1 cellular context compared by ENCODE assay signal in genomic region chr3:128590948-128591347, GRCh38.
A peak's percentile ranks its signal among the peaks of the same experiment; 100 is the strongest.
TF ChIP-seq lines count a peak whose summit lies in the region.

No MANE protein-coding gene starts in this region.

TF ChIP-seq in HepG2, 621 proteins besides CTCF, POLR2A, EP300 and RAD21 (continued from another document and continues in another):
- TF ChIP-seq, protein P1, sequence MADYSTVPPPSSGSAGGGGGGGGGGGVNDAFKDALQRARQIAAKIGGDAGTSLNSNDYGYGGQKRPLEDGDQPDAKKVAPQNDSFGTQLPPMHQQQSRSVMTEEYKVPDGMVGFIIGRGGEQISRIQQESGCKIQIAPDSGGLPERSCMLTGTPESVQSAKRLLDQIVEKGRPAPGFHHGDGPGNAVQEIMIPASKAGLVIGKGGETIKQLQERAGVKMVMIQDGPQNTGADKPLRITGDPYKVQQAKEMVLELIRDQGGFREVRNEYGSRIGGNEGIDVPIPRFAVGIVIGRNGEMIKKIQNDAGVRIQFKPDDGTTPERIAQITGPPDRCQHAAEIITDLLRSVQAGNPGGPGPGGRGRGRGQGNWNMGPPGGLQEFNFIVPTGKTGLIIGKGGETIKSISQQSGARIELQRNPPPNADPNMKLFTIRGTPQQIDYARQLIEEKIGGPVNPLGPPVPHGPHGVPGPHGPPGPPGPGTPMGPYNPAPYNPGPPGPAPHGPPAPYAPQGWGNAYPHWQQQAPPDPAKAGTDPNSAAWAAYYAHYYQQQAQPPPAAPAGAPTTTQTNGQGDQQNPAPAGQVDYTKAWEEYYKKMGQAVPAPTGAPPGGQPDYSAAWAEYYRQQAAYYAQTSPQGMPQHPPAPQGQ (CRISPR knock-in tag; IDR thresholded peaks at IDR 0.05; ENCODE audit: borderline replicate concordance): no peak
- TF ChIP-seq, protein P2, sequence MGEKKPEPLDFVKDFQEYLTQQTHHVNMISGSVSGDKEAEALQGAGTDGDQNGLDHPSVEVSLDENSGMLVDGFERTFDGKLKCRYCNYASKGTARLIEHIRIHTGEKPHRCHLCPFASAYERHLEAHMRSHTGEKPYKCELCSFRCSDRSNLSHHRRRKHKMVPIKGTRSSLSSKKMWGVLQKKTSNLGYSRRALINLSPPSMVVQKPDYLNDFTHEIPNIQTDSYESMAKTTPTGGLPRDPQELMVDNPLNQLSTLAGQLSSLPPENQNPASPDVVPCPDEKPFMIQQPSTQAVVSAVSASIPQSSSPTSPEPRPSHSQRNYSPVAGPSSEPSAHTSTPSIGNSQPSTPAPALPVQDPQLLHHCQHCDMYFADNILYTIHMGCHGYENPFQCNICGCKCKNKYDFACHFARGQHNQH (CRISPR knock-in tag; IDR thresholded peaks at IDR 0.05): 0 out of 2 replicates have a peak, but pooled peaks have one; percentile 47
- TF ChIP-seq MAFG (CRISPR knock-in tag; IDR thresholded peaks at IDR 0.05): no peak
- TF ChIP-seq, protein P3, sequence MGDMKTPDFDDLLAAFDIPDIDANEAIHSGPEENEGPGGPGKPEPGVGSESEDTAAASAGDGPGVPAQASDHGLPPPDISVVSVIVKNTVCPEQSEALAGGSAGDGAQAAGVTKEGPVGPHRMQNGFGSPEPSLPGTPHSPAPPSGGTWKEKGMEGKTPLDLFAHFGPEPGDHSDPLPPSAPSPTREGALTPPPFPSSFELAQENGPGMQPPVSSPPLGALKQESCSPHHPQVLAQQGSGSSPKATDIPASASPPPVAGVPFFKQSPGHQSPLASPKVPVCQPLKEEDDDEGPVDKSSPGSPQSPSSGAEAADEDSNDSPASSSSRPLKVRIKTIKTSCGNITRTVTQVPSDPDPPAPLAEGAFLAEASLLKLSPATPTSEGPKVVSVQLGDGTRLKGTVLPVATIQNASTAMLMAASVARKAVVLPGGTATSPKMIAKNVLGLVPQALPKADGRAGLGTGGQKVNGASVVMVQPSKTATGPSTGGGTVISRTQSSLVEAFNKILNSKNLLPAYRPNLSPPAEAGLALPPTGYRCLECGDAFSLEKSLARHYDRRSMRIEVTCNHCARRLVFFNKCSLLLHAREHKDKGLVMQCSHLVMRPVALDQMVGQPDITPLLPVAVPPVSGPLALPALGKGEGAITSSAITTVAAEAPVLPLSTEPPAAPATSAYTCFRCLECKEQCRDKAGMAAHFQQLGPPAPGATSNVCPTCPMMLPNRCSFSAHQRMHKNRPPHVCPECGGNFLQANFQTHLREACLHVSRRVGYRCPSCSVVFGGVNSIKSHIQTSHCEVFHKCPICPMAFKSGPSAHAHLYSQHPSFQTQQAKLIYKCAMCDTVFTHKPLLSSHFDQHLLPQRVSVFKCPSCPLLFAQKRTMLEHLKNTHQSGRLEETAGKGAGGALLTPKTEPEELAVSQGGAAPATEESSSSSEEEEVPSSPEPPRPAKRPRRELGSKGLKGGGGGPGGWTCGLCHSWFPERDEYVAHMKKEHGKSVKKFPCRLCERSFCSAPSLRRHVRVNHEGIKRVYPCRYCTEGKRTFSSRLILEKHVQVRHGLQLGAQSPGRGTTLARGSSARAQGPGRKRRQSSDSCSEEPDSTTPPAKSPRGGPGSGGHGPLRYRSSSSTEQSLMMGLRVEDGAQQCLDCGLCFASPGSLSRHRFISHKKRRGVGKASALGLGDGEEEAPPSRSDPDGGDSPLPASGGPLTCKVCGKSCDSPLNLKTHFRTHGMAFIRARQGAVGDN (CRISPR knock-in tag; IDR thresholded peaks at IDR 0.05): peak; percentile 75
- TF ChIP-seq KAT8 (CRISPR knock-in tag; IDR thresholded peaks at IDR 0.05): 0 out of 2 replicates have a peak, but pooled peaks have one; percentile 43
- TF ChIP-seq MXD4 (CRISPR knock-in tag; IDR thresholded peaks at IDR 0.05): no peak; the same call in 1 of the 2 replicates
- peak; percentile 48; the same call in 1 of the 2 replicates for TF ChIP-seq HOXA3 (CRISPR knock-in tag; IDR thresholded peaks at IDR 0.05)
- peak; percentile 52; the same call in 1 of the 2 replicates for TF ChIP-seq RXRB (CRISPR knock-in tag; IDR thresholded peaks at IDR 0.05; ENCODE audit: borderline replicate concordance)
- TF ChIP-seq MYC (CRISPR knock-in tag; IDR thresholded peaks at IDR 0.05; ENCODE audit: borderline replicate concordance): peak; percentile 65; the same call in 1 of the 2 replicates
- TF ChIP-seq IRF1 (CRISPR knock-in tag; IDR thresholded peaks at IDR 0.05; ENCODE audit: low read depth): no peak
- TF ChIP-seq ZNF547 (CRISPR knock-in tag; IDR thresholded peaks at IDR 0.05): no peak
- TF ChIP-seq HOXD1 (CRISPR knock-in tag; IDR thresholded peaks at IDR 0.05): 0 out of 2 replicates have a peak, but pooled peaks have one; percentile 30
- TF ChIP-seq ZBTB3 (CRISPR knock-in tag; IDR thresholded peaks at IDR 0.05; ENCODE audit: borderline replicate concordance, low read depth): no peak
- no peak for TF ChIP-seq DBP (CRISPR knock-in tag; IDR thresholded peaks at IDR 0.05; ENCODE audit: not compliant biosample characterization)
- TF ChIP-seq KDM2A (CRISPR knock-in tag; IDR thresholded peaks at IDR 0.05; ENCODE audit: borderline replicate concordance, low read depth): peak; percentile 60; the same call in 1 of the 2 replicates
- TF ChIP-seq ZNF788 (CRISPR knock-in tag; IDR thresholded peaks at IDR 0.05; ENCODE audit: borderline replicate concordance): peak; percentile 51; the same call in 1 of the 2 replicates
- peak; percentile 59; the same call in 1 of the 2 replicates for TF ChIP-seq ZFP90 (CRISPR knock-in tag; IDR thresholded peaks at IDR 0.05; ENCODE audit: borderline replicate concordance)
- TF ChIP-seq SP140L (CRISPR knock-in tag; IDR thresholded peaks at IDR 0.05; ENCODE audit: borderline replicate concordance): no peak
- no peak; the same call in 1 of the 2 replicates for TF ChIP-seq KDM5B (CRISPR knock-in tag; IDR thresholded peaks at IDR 0.05; ENCODE audit: borderline replicate concordance)
- TF ChIP-seq ZNF224 (CRISPR knock-in tag; IDR thresholded peaks at IDR 0.05): no peak
- no peak for TF ChIP-seq ZNF44 (CRISPR knock-in tag; IDR thresholded peaks at IDR 0.05)
- no peak for TF ChIP-seq PAX8 (CRISPR knock-in tag; IDR thresholded peaks at IDR 0.05; ENCODE audit: borderline replicate concordance)
- peak; percentile 96 for TF ChIP-seq ZNF7 (CRISPR knock-in tag; IDR thresholded peaks at IDR 0.05)
- no peak for TF ChIP-seq FOSL1 (CRISPR knock-in tag; IDR thresholded peaks at IDR 0.05; ENCODE audit: borderline replicate concordance)
- no peak for TF ChIP-seq ZNF615 (CRISPR knock-in tag; IDR thresholded peaks at IDR 0.05; ENCODE audit: borderline replicate concordance)
- TF ChIP-seq RELA (CRISPR knock-in tag; IDR thresholded peaks at IDR 0.05): no peak
- TF ChIP-seq TBX2 (CRISPR knock-in tag; IDR thresholded peaks at IDR 0.05; ENCODE audit: borderline replicate concordance): peak; percentile 40; the same call in 1 of the 2 replicates
- TF ChIP-seq PATZ1 (CRISPR knock-in tag; IDR thresholded peaks at IDR 0.05): no peak
- TF ChIP-seq ZFY (CRISPR knock-in tag; IDR thresholded peaks at IDR 0.05): peak; percentile 52; the same call in 1 of the 2 replicates
- TF ChIP-seq HDAC6 (IDR thresholded peaks at IDR 0.05; ENCODE audit: low read depth, low read length): no peak
- TF ChIP-seq, protein P4, sequence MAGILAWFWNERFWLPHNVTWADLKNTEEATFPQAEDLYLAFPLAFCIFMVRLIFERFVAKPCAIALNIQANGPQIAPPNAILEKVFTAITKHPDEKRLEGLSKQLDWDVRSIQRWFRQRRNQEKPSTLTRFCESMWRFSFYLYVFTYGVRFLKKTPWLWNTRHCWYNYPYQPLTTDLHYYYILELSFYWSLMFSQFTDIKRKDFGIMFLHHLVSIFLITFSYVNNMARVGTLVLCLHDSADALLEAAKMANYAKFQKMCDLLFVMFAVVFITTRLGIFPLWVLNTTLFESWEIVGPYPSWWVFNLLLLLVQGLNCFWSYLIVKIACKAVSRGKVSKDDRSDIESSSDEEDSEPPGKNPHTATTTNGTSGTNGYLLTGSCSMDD (CRISPR knock-in tag; IDR thresholded peaks at IDR 0.05): no peak
- TF ChIP-seq HES4 (CRISPR knock-in tag; IDR thresholded peaks at IDR 0.05; ENCODE audit: borderline replicate concordance): 0 out of 2 replicates have a peak, but pooled peaks have one; percentile 39
- TF ChIP-seq ZFP36L2 (CRISPR knock-in tag; IDR thresholded peaks at IDR 0.05): peak; percentile 28; the same call in 1 of the 2 replicates
- TF ChIP-seq ZSCAN21 (CRISPR knock-in tag; IDR thresholded peaks at IDR 0.05; ENCODE audit: borderline replicate concordance): 0 out of 2 replicates have a peak, but pooled peaks have one; percentile 29
- peak; percentile 52; the same call in 1 of the 2 replicates for TF ChIP-seq NFKB2 (CRISPR knock-in tag; IDR thresholded peaks at IDR 0.05; ENCODE audit: borderline replicate concordance)
- TF ChIP-seq ZMYM2 (CRISPR knock-in tag; IDR thresholded peaks at IDR 0.05): 0 out of 2 replicates have a peak, but pooled peaks have one; percentile 11
- peak; percentile 34; the same call in 1 of the 2 replicates for TF ChIP-seq THAP11 (CRISPR knock-in tag; IDR thresholded peaks at IDR 0.05)
- no peak for TF ChIP-seq SATB2 (CRISPR knock-in tag; IDR thresholded peaks at IDR 0.05)
- TF ChIP-seq, protein P5, sequence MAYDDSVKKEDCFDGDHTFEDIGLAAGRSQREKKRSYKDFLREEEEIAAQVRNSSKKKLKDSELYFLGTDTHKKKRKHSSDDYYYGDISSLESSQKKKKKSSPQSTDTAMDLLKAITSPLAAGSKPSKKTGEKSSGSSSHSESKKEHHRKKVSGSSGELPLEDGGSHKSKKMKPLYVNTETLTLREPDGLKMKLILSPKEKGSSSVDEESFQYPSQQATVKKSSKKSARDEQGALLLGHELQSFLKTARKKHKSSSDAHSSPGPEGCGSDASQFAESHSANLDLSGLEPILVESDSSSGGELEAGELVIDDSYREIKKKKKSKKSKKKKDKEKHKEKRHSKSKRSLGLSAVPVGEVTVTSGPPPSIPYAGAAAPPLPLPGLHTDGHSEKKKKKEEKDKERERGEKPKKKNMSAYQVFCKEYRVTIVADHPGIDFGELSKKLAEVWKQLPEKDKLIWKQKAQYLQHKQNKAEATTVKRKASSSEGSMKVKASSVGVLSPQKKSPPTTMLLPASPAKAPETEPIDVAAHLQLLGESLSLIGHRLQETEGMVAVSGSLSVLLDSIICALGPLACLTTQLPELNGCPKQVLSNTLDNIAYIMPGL (CRISPR knock-in tag; IDR thresholded peaks at IDR 0.05; ENCODE audit: borderline replicate concordance in 1 of 2, low read depth in 1 of 2): peak; percentile 58 to 71; a peak in 1 of 4 replicates
- no peak for TF ChIP-seq ZC3H4 (CRISPR knock-in tag; IDR thresholded peaks at IDR 0.05; ENCODE audit: borderline replicate concordance)
- no peak for TF ChIP-seq MYNN (CRISPR knock-in tag; IDR thresholded peaks at IDR 0.05; ENCODE audit: low read depth)
- TF ChIP-seq, protein P6, sequence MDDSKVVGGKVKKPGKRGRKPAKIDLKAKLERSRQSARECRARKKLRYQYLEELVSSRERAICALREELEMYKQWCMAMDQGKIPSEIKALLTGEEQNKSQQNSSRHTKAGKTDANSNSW (CRISPR knock-in tag; IDR thresholded peaks at IDR 0.05; ENCODE audit: borderline replicate concordance): no peak
- TF ChIP-seq, protein P7, sequence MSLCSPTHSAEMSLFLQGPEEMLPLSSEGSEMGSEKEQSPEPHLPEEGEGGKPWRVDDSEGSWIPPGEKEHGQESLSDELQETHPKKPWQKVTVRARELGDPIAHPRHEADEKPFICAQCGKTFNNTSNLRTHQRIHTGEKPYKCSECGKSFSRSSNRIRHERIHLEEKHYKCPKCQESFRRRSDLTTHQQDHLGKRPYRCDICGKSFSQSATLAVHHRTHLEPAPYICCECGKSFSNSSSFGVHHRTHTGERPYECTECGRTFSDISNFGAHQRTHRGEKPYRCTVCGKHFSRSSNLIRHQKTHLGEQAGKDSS (CRISPR knock-in tag; IDR thresholded peaks at IDR 0.05; ENCODE audit: borderline replicate concordance, low read depth): peak; percentile 67; the same call in 1 of the 2 replicates
- TF ChIP-seq IRF2 (CRISPR knock-in tag; IDR thresholded peaks at IDR 0.05): 0 out of 2 replicates have a peak, but pooled peaks have one; percentile 54
- peak; percentile 31 for TF ChIP-seq ZMYM3 (CRISPR knock-in tag; IDR thresholded peaks at IDR 0.05)
- TF ChIP-seq ZNF616 (CRISPR knock-in tag; IDR thresholded peaks at IDR 0.05; ENCODE audit: low read depth): peak; percentile 44; the same call in 1 of the 2 replicates
- no peak for TF ChIP-seq ZNF275 (CRISPR knock-in tag; IDR thresholded peaks at IDR 0.05; ENCODE audit: borderline replicate concordance)
